In the genomic region with DNA sequence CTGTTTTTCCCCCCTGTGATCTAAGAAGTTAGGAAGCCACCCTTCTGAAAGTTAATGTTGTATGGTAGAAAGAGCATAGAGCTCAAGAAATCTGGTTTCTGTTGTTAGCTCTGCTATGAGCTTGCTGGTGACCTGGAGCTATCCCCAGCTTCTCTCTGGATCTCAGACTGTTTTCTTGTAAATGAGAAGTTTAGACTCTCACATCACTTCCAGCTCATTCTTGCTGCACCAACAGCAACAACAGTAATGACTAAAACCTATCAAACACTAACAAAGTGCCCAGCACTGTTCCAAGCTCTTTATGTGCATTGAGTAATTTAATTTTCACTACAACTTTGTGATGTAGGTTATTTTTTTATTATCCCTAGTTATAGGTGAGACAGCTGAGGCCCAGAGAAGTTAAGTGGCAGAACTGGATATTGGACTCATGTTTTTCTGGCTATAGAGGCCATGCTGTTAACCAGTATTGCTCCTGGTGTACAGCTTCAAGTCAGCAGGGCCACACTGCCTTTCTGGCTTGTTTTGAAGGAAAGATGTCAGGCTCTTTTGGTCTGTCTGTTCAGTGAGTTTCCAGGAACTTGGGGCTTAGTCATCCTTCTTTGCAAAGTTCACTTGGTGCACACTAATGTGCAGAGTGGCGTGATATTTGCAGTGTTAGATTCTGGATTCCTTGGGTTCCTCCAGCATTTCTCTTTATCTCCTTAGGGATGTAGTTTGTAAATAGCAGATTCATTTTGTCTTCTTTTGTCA, we compare ENCODE assay signal across 18 cellular contexts. TPM values are rescaled to one million over a fixed set of nuclear protein-coding genes. Genes with fewer than 3 reads are reported as not detected.
DNase-seq lines count a peak whose midpoint lies in the region; ATAC-seq, FAIRE-seq and TF ChIP-seq lines count a peak whose summit lies in the region.
"Had no signal": no experiment of that assay in that cellular context is flagged by ENCODE, and none has a peak within 500 bp of the region (broad histone marks: within the 10 kb centered on the region; RNA-seq: fewer than 3 reads in every experiment).

No MANE protein-coding gene starts in this region.

- H3K27me3 Mint-ChIP-seq in activated T-helper 2 cell treated with anti-CD3 and anti-CD28 coated beads, Interferon-gamma antibody, Interleukin-2, Interleukin-4, amounts not matched to agents 10 μg/mL and 5 μg/mL and 100 μg/mL, durations not matched to agents 14 hours and 24 hours and 36 hours (ENCODE audit: low read depth) = peaks cover 2% of the 10 kb centered on the region
- peaks cover 2 to 7% of the 10 kb centered on the region in 2 donors for H3K27me3 Mint-ChIP-seq in CD4-positive, alpha-beta memory T cell

- ATAC-seq in gastroesophageal sphincter = peak; percentile 39
- ATAC-seq: stimulated activated naive B cell treated with anti-CD40 and anti-IgM and Interleukin-4, amounts not matched to agents 10 μg/mL and 1 μg/mL and 100 μg/mL, for 72 hours had no signal

- H3K27me3 ChIP-seq in ACC112 (ENCODE audit: insufficient read depth, low read length) (no peaks in the 10 kb centered on the region), gastroesophageal sphincter (no peaks in the 10 kb centered on the region)
- no peaks in the 10 kb centered on the region for H3K27me3 ChIP-seq in CD4-positive, alpha-beta memory T cell (ENCODE audit: insufficient read depth, low read length)
- H3K27me3 ChIP-seq: neutrophil had no signal

- POLR2A ChIA-PET in CD4-positive, alpha-beta memory T cell (lab: Charles Lee; ENCODE audit: partially characterized antibody) = no interaction called here

- H3K27ac Mint-ChIP-seq in activated T-helper 2 cell treated with anti-CD3 and anti-CD28 coated beads, Interferon-gamma antibody, Interleukin-2, Interleukin-4, amounts not matched to agents 10 μg/mL and 5 μg/mL and 100 μg/mL, durations not matched to agents 14 hours and 24 hours and 36 hours = peak overlapping the region; percentile 73
- peak overlapping the region in 1 of 7 donors; percentile 16 for H3K27ac Mint-ChIP-seq in CD4-positive, alpha-beta memory T cell
- H3K27ac Mint-ChIP-seq: stimulated activated naive B cell treated with anti-CD40 and anti-IgM and Interleukin-4, amounts not matched to agents 10 μg/mL and 1 μg/mL and 100 μg/mL, for 72 hours had no signal

- no peak for TF ChIP-seq POLR2A in GM12891 (IDR thresholded peaks at IDR 0.05; ENCODE audit: low read depth, low read length)
- TF ChIP-seq POLR2A in gastroesophageal sphincter (IDR thresholded peaks at IDR 0.05) = no peak
- TF ChIP-seq POLR2A in H54 (IDR thresholded peaks at IDR 0.05; ENCODE audit: low read depth, low read length) = no peak

- TF ChIP-seq CTCF in gastroesophageal sphincter (IDR thresholded peaks at IDR 0.05) = no peak

- intact Hi-C loops in activated T-helper 2 cell treated with anti-CD3 and anti-CD28 coated beads, Interferon-gamma antibody, Interleukin-2, Interleukin-4, amounts not matched to agents 10 μg/mL and 5 μg/mL and 100 μg/mL, durations not matched to agents 14 hours and 24 hours and 36 hours (cut with micrococcal nuclease) = loop anchor here (5.0 kb wide), 1 partner anchor 157 kb away; no protein-coding TSS in a partner anchor
- intact Hi-C loops in CD4-positive, alpha-beta memory T cell (cut with micrococcal nuclease) = no loop called here

- H3K27ac ChIP-seq in ACC112 (ENCODE audit: low read depth, low read length) = peak overlapping the region; percentile 29; the same call in 1 of the 2 replicates
- no peak overlapping the region for H3K27ac ChIP-seq in gastroesophageal sphincter
- no peak overlapping the region for H3K27ac ChIP-seq in CD4-positive, alpha-beta memory T cell (ENCODE audit: low read depth, low read length)
- H3K27ac ChIP-seq: BLaER1, neutrophil had no signal

- no peaks in the 10 kb centered on the region for H3K79me2 ChIP-seq in ACC112 (ENCODE audit: control insufficient read depth, insufficient read depth, low read length, unreplicated experiment)

- WGBS in gastroesophageal sphincter (ENCODE audit: low coverage in 1 of 2), 2 donors = 50% methylated on average over 1 of the region's 1 CpG; no CpG with 5 or more reads in 1 of the 2 donors

- DNase-seq in GM12891 (ENCODE audit: insufficient read length, low spot score) (no peak), H54 (ENCODE audit: insufficient read length, low spot score) (no peak)
- DNase-seq in activated T-helper 2 cell treated with anti-CD3 and anti-CD28 coated beads, Interferon-gamma antibody, Interleukin-2, Interleukin-4, amounts not matched to agents 10 μg/mL and 5 μg/mL and 100 μg/mL, durations not matched to agents 14 hours and 24 hours and 36 hours (ENCODE audit: low spot score) = no peak
- no peak for DNase-seq in CD4-positive, alpha-beta memory T cell
- DNase-seq in stimulated activated CD4-positive, alpha-beta T cell treated with anti-CD3 and anti-CD28 coated beads, Interleukin-2, amount 100 ng/mL, for 24 hours = no peak
- DNase-seq: activated effector memory CD4-positive, alpha-beta T cell treated with Interleukin-2 at 50 U/mL for 16 hours; caudate nucleus; DMS79; NCI-H2029 treated with DMSO at 0.1 percent for 48 hours; NCI-H69; stimulated activated naive B cell treated with anti-CD40 and anti-IgM and Interleukin-4, amounts not matched to agents 10 μg/mL and 1 μg/mL and 100 μg/mL, for 72 hours; SW 1271 had no signal

- FAIRE-seq in GM12891 (lab: Jason Lieb, UNC) = peak; percentile 5
- no peak for FAIRE-seq in H54 (lab: Jason Lieb, UNC)
- FAIRE-seq: endometrium, urothelium cell line had no signal

- no peaks in the 10 kb centered on the region for H3K9me3 Mint-ChIP-seq in activated T-helper 2 cell treated with anti-CD3 and anti-CD28 coated beads, Interferon-gamma antibody, Interleukin-2, Interleukin-4, amounts not matched to agents 10 μg/mL and 5 μg/mL and 100 μg/mL, durations not matched to agents 14 hours and 24 hours and 36 hours
- no peaks in the 10 kb centered on the region for H3K9me3 Mint-ChIP-seq in CD4-positive, alpha-beta memory T cell
- H3K9me3 Mint-ChIP-seq: stimulated activated naive B cell treated with anti-CD40 and anti-IgM and Interleukin-4, amounts not matched to agents 10 μg/mL and 1 μg/mL and 100 μg/mL, for 72 hours had no signal

- H3K4me1 Mint-ChIP-seq in activated T-helper 2 cell treated with anti-CD3 and anti-CD28 coated beads, Interferon-gamma antibody, Interleukin-2, Interleukin-4, amounts not matched to agents 10 μg/mL and 5 μg/mL and 100 μg/mL, durations not matched to agents 14 hours and 24 hours and 36 hours (ENCODE audit: low read depth) = peaks cover 16% of the 10 kb centered on the region
- H3K4me1 Mint-ChIP-seq in CD4-positive, alpha-beta memory T cell = no peaks in the 10 kb centered on the region
- H3K4me1 Mint-ChIP-seq: stimulated activated naive B cell treated with anti-CD40 and anti-IgM and Interleukin-4, amounts not matched to agents 10 μg/mL and 1 μg/mL and 100 μg/mL, for 72 hours had no signal

- H3K36me3 ChIP-seq in ACC112 (ENCODE audit: insufficient read depth, low read length) (no peaks in the 10 kb centered on the region), gastroesophageal sphincter (no peaks in the 10 kb centered on the region)
- H3K36me3 ChIP-seq in CD4-positive, alpha-beta memory T cell (ENCODE audit: insufficient read depth, low read length) = no peaks in the 10 kb centered on the region
- H3K36me3 ChIP-seq: BLaER1, neutrophil had no signal

- no peaks in the 10 kb centered on the region for H3K9me3 ChIP-seq in gastroesophageal sphincter
- no peaks in the 10 kb centered on the region for H3K9me3 ChIP-seq in CD4-positive, alpha-beta memory T cell (ENCODE audit: control insufficient read depth in 1 of 2, low read length in 2 of 2)
- H3K9me3 ChIP-seq: BLaER1, neutrophil had no signal

- TF ChIP-seq EP300 in gastroesophageal sphincter (IDR thresholded peaks at IDR 0.05) = no peak

- CTCF ChIA-PET in CD4-positive, alpha-beta memory T cell (lab: Charles Lee; ENCODE audit: partially characterized antibody) = interaction anchor here (0.6 kb wide), 1 partner anchor 409 kb away, joined by 3 read pairs; no protein-coding TSS in a partner anchor

- peaks cover 6% of the 10 kb centered on the region for H3K4me1 ChIP-seq in ACC112 (ENCODE audit: control insufficient read depth, insufficient read depth, low read length, unreplicated experiment)
- no peaks in the 10 kb centered on the region for H3K4me1 ChIP-seq in gastroesophageal sphincter
- H3K4me1 ChIP-seq in CD4-positive, alpha-beta memory T cell (ENCODE audit: insufficient read depth, low read length) = no peaks in the 10 kb centered on the region
- H3K4me1 ChIP-seq: BLaER1 had no signal

- H3K4me3 Mint-ChIP-seq in activated T-helper 2 cell treated with anti-CD3 and anti-CD28 coated beads, Interferon-gamma antibody, Interleukin-2, Interleukin-4, amounts not matched to agents 10 μg/mL and 5 μg/mL and 100 μg/mL, durations not matched to agents 14 hours and 24 hours and 36 hours (ENCODE audit: low read depth) = no peak overlapping the region
- H3K4me3 Mint-ChIP-seq in CD4-positive, alpha-beta memory T cell = no peak overlapping the region
- H3K4me3 Mint-ChIP-seq: stimulated activated naive B cell treated with anti-CD40 and anti-IgM and Interleukin-4, amounts not matched to agents 10 μg/mL and 1 μg/mL and 100 μg/mL, for 72 hours had no signal

- no peak overlapping the region for H3K4me3 ChIP-seq in ACC112 (ENCODE audit: low read depth, low read length)
- no peak overlapping the region for H3K4me3 ChIP-seq in gastroesophageal sphincter
- no peak overlapping the region for H3K4me3 ChIP-seq in CD4-positive, alpha-beta memory T cell (ENCODE audit: low read length in 2 of 2)
- H3K4me3 ChIP-seq: BLaER1 had no signal

- no peaks in the 10 kb centered on the region for H3K36me3 Mint-ChIP-seq in activated T-helper 2 cell treated with anti-CD3 and anti-CD28 coated beads, Interferon-gamma antibody, Interleukin-2, Interleukin-4, amounts not matched to agents 10 μg/mL and 5 μg/mL and 100 μg/mL, durations not matched to agents 14 hours and 24 hours and 36 hours (ENCODE audit: low read depth)
- H3K36me3 Mint-ChIP-seq in CD4-positive, alpha-beta memory T cell = no peaks in the 10 kb centered on the region
- H3K36me3 Mint-ChIP-seq: stimulated activated naive B cell treated with anti-CD40 and anti-IgM and Interleukin-4, amounts not matched to agents 10 μg/mL and 1 μg/mL and 100 μg/mL, for 72 hours had no signal

- H2AFZ ChIP-seq in ACC112 (ENCODE audit: low read length, unreplicated experiment) = peak overlapping the region; percentile 38

TF ChIP-seq in GM12891, 5 proteins besides CTCF, POLR2A, EP300 and RAD21 (continues in another document):
- TF ChIP-seq POU2F2 (IDR thresholded peaks at IDR 0.05; ENCODE audit: low read depth, low read length) (no peak), PAX5 (IDR thresholded peaks at IDR 0.05; ENCODE audit: insufficient read depth, low read length, severe bottlenecking) (no peak), TAF1 (IDR thresholded peaks at IDR 0.05; ENCODE audit: low read depth, low read length) (no peak), SPI1 (IDR thresholded peaks at IDR 0.05; ENCODE audit: low read depth, low read length) (no peak)

RNA-seq across cellular contexts. Expression of a gene that starts 27.8 kb away (rescaled TPM):
- polyA plus RNA-seq in GM12891 (2012; ENCODE audit: low read depth, missing spikeins) = 9.9 TPM
- 19.5 and 20.0 TPM in 2 replicates for total RNA-seq in activated T-helper 2 cell treated with anti-CD3 and anti-CD28 coated beads, Interferon-gamma antibody, Interleukin-2, Interleukin-4, amounts not matched to agents 10 μg/mL and 5 μg/mL and 100 μg/mL, durations not matched to agents 14 hours and 24 hours and 36 hours
- 10 to 100 TPM in 3 of 4 donors, 1 to 10 TPM in 1; 7.8 to 12.9 (median 11.7) TPM for total RNA-seq in gastroesophageal sphincter
- total RNA-seq in CD4-positive, alpha-beta memory T cell = 10 to 100 TPM; 16.8 to 17.2 TPM
- polyA plus RNA-seq in CD4-positive, alpha-beta memory T cell = 1 to 10 TPM in 1 of 2 donors, under 1 TPM in 1; 0.52 to 2.9 TPM
